Comparison of ENCODE assay signal across 27 cellular contexts in the genomic region with DNA sequence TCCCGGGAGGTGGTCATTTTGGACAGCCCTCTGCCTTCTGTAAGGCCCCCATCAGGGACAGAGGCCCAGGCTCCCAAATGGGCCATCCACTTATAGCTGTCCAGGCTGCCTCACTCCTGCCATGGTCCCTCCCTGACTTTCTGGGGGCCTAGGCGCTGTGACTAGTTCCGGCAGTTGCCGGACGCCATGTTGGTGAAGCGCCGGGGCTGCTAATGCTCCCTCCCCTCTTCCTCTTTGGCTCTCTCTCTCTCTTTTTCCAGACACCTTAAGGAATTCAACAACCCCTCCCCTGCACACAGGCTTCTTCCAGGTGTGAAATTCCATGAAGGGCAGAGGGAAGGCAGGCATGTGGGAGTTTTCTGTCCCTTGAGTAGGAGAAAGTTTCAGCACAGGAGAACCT.
DNase-seq lines count a peak whose midpoint lies in the region; ATAC-seq and TF ChIP-seq lines count a peak whose summit lies in the region.
"Had no signal": no experiment of that assay in that cellular context is flagged by ENCODE, and none has a peak within 500 bp of the region (broad histone marks: within the 10 kb centered on the region; RNA-seq: fewer than 3 reads in every experiment).

No MANE protein-coding gene starts in this region.

- intact Hi-C loops in sciatic nerve (cut with DNase I) = no loop called here

- no peak for TF ChIP-seq CTCF in OCI-LY3 (IDR thresholded peaks at IDR 0.05; ENCODE audit: low read depth, low read length)

- H4K20me1 ChIP-seq in OCI-LY3 (ENCODE audit: insufficient read depth, low read length) = no peaks in the 10 kb centered on the region
- H4K20me1 ChIP-seq: BLaER1 treated with 17β-estradiol and CSF1 and Interleukin-3, amounts not matched to agents 10 nM and 100 nM had no signal

- no peak overlapping the region for H3K9ac ChIP-seq in OCI-LY3 (ENCODE audit: low read length)
- H3K9ac ChIP-seq: BLaER1 treated with 17β-estradiol and CSF1 and Interleukin-3, amounts not matched to agents 10 nM and 100 nM; KMS-11 had no signal

- H3K4me3 ChIP-seq in OCI-LY3 (ENCODE audit: low read length) = no peak overlapping the region
- H3K4me3 ChIP-seq: A549; BLaER1 treated with 17β-estradiol and CSF1 and Interleukin-3, amounts not matched to agents 10 nM and 100 nM; GM12878; HAP-1 had no signal

- H3K36me3 ChIP-seq in OCI-LY3 (replicated peaks; ENCODE audit: low read depth, low read length) = no peaks in the 10 kb centered on the region
- H3K36me3 ChIP-seq: BLaER1 treated with 17β-estradiol and CSF1 and Interleukin-3, amounts not matched to agents 10 nM and 100 nM; HAP-1 had no signal

- H3K27me3 ChIP-seq in OCI-LY3 (ENCODE audit: low read depth, low read length) = no peaks in the 10 kb centered on the region
- H3K27me3 ChIP-seq: BLaER1 treated with 17β-estradiol and CSF1 and Interleukin-3, amounts not matched to agents 10 nM and 100 nM had no signal

- peak; percentile 52 for DNase-seq in ELF-1 (ENCODE audit: low read depth, low spot score)
- DNase-seq in left kidney (ENCODE audit: low read depth, low spot score) = peak; percentile 45
- peak; percentile 40 for DNase-seq in sciatic nerve (ENCODE audit: low spot score)
- no peak for DNase-seq in stimulated activated CD8-positive, alpha-beta memory T cell treated with anti-CD3 and anti-CD28 coated beads, Interleukin-4, amount 100 ng/mL, for 48 hours
- DNase-seq in hypothalamus (lab: John Stamatoyannopoulos, UW) = no peak
- DNase-seq: AML-193; CD4-positive, alpha-beta T cell; GDM1; GOT3; HFFc6; IMR-90; NCI-H1048; NCI-H1417; NCI-H1694; NCI-H226; NCI-H510A; NCI-H69; SHP77 had no signal

- H3K79me2 ChIP-seq in OCI-LY3 (ENCODE audit: low read length) = no peaks in the 10 kb centered on the region

- H3K9me3 ChIP-seq in OCI-LY3 (ENCODE audit: insufficient read depth, low read length) = no peaks in the 10 kb centered on the region
- H3K9me3 ChIP-seq: A549; BLaER1 treated with 17β-estradiol and CSF1 and Interleukin-3, amounts not matched to agents 10 nM and 100 nM; HAP-1 had no signal

- peak overlapping the region; percentile 72 for H3K4me2 ChIP-seq in OCI-LY3 (ENCODE audit: low read length)
- H3K4me2 ChIP-seq: A549; BLaER1 treated with 17β-estradiol and CSF1 and Interleukin-3, amounts not matched to agents 10 nM and 100 nM; KMS-11 had no signal

- H2AFZ ChIP-seq in OCI-LY3 (ENCODE audit: low read depth, low read length) = no peak overlapping the region

- ATAC-seq in sciatic nerve (no peak), HG03460 (IDR thresholded peaks at IDR 0.05; ENCODE audit: unreplicated experiment) (no peak)
- ATAC-seq: A549, GM12878, Panc1 had no signal

- H3K4me1 ChIP-seq in OCI-LY3 (ENCODE audit: low read length) = peaks cover 8% of the 10 kb centered on the region
- H3K4me1 ChIP-seq: A549; BLaER1 treated with 17β-estradiol and CSF1 and Interleukin-3, amounts not matched to agents 10 nM and 100 nM; HAP-1 had no signal

- no peak overlapping the region for H3K27ac ChIP-seq in OCI-LY3 (ENCODE audit: low read length)
- H3K27ac ChIP-seq: A549; BLaER1 treated with 17β-estradiol and CSF1 and Interleukin-3, amounts not matched to agents 10 nM and 100 nM; KMS-11; RWPE1 had no signal

Comparison
In these comparisons a context has a peak if more than half of its experiments do, and no peak if none do; other contexts are left out.
1. DNase-seq: peak in ELF-1 (single experiment), left kidney (single experiment) and sciatic nerve (single experiment); none in stimulated activated CD8-positive, alpha-beta memory T cell treated with anti-CD3 and anti-CD28 coated beads, Interleukin-4, amount 100 ng/mL, for 48 hours (single experiment) and hypothalamus (0 of 51).